ENCODE assay signal across 8 cellular contexts in genomic region chr15:85582719-85583089, GRCh38.
DNase-seq lines count a peak whose midpoint lies in the region; ATAC-seq and TF ChIP-seq lines count a peak whose summit lies in the region.

No MANE protein-coding gene starts in this region.

- no peak overlapping the region for H3K4me2 ChIP-seq in PC-9

- H3K27ac ChIP-seq in PC-9 = peak overlapping the region; percentile 83

- peak overlapping the region; percentile 85 for H3K4me3 Mint-ChIP-seq in activated naive CD4-positive, alpha-beta T cell treated with anti-CD3 and anti-CD28 coated beads, Interleukin-2, amount 50 U/mL, for 24 hours

- peaks cover 26% of the 10 kb centered on the region for H3F3A ChIP-seq in PC-9 (ENCODE audit: insufficient read depth, low read depth)

- no peak overlapping the region for H3K4me3 ChIP-seq in PC-9

- H2AFZ ChIP-seq in PC-9 = no peak overlapping the region

- peaks cover 75% of the 10 kb centered on the region for H3K4me1 Mint-ChIP-seq in activated naive CD4-positive, alpha-beta T cell treated with anti-CD3 and anti-CD28 coated beads, Interleukin-2, amount 50 U/mL, for 24 hours

- no peaks in the 10 kb centered on the region for H3K9me2 ChIP-seq in PC-9 (ENCODE audit: insufficient read depth)

- ATAC-seq in GM21737 (IDR thresholded peaks at IDR 0.05; ENCODE audit: unreplicated experiment) = peak; percentile 41
- peak; percentile 19 for ATAC-seq in left colon
- ATAC-seq in HG02840 (IDR thresholded peaks at IDR 0.05; ENCODE audit: low FRiP score, unreplicated experiment) = no peak

- H3K9me3 Mint-ChIP-seq in activated naive CD4-positive, alpha-beta T cell treated with anti-CD3 and anti-CD28 coated beads, Interleukin-2, amount 50 U/mL, for 24 hours = no peaks in the 10 kb centered on the region

- intact Hi-C loops in PC-9 (cut with micrococcal nuclease; ENCODE audit: unreplicated experiment) (loop anchor here (5.0 to 10.0 kb wide), 3 partner anchors 90 to 998 kb away; no protein-coding TSS in a partner anchor), left colon (cut with DNase I, micrococcal nuclease) (no loop called here)

- no peaks in the 10 kb centered on the region for H3K27me3 ChIP-seq in PC-9 (ENCODE audit: insufficient read depth, low read depth)

- no peaks in the 10 kb centered on the region for H3K9me3 ChIP-seq in PC-9 (ENCODE audit: insufficient read depth, low read depth)

- peaks cover 50% of the 10 kb centered on the region for H3K4me1 ChIP-seq in PC-9 (replicated peaks; ENCODE audit: insufficient read depth)

- CTCF ChIA-PET in PC-9 (lab: Charles Lee) = no interaction called here

- H3K36me3 Mint-ChIP-seq in activated naive CD4-positive, alpha-beta T cell treated with anti-CD3 and anti-CD28 coated beads, Interleukin-2, amount 50 U/mL, for 24 hours = peaks cover 10% of the 10 kb centered on the region

- TF ChIP-seq CTCF in PC-9 (conservative IDR thresholded peaks at IDR 0.05) = no peak

- peak overlapping the region; percentile 94 for H3K27ac Mint-ChIP-seq in activated naive CD4-positive, alpha-beta T cell treated with anti-CD3 and anti-CD28 coated beads, Interleukin-2, amount 50 U/mL, for 24 hours

- no peaks in the 10 kb centered on the region for H3K27me3 Mint-ChIP-seq in activated naive CD4-positive, alpha-beta T cell treated with anti-CD3 and anti-CD28 coated beads, Interleukin-2, amount 50 U/mL, for 24 hours

- DNase-seq in DMS 273 treated with DMSO at 0.1 percent for 48 hours (lab: John Stamatoyannopoulos, UW) (peak; percentile 34), PC-9 (no peak), left colon (peak; percentile 59 to 68), NCI-H1930 (lab: John Stamatoyannopoulos, UW) (no peak)
- peak; percentile 22 to 48 (median 28) for DNase-seq in stimulated activated CD4-positive, alpha-beta T cell treated with anti-CD3 and anti-CD28 coated beads, TNF-alpha, amount 100 ng/mL, for 1 hour (ENCODE audit: low read depth in 3 of 3, low spot score in 1 of 3)

- H4K20me1 ChIP-seq in PC-9 (ENCODE audit: insufficient read depth) = no peaks in the 10 kb centered on the region

- POLR2A ChIA-PET in PC-9 (lab: Charles Lee; ENCODE audit: unreplicated experiment) = no interaction called here

- peaks cover 35% of the 10 kb centered on the region for H3K79me2 ChIP-seq in PC-9 (ENCODE audit: low read depth)

- BruUV-seq in PC-9 (replicated peaks; lab: Mats Ljungman, UMichigan) = no TSS peak

- 0 out of 2 replicates have a peak, but pooled peaks cover 17% of the 10 kb centered on the region for H3K36me3 ChIP-seq in PC-9 (ENCODE audit: low read depth)

Comparison
In these comparisons a context has a peak if more than half of its experiments do, and no peak if none do; other contexts are left out.
1. DNase-seq: peak in DMS 273 treated with DMSO at 0.1 percent for 48 hours (single experiment), left colon (2 of 2) and stimulated activated CD4-positive, alpha-beta T cell treated with anti-CD3 and anti-CD28 coated beads, TNF-alpha, amount 100 ng/mL, for 1 hour (3 of 3); none in PC-9 (0 of 2) and NCI-H1930 (0 of 2).